In genomic region chr7:112297681-112298080, GRCh38 we compare ENCODE assay signal across 8 cellular contexts.
"Had no signal": no experiment of that assay in that cellular context is flagged by ENCODE, and none has a peak within 500 bp of the region (broad histone marks: within the 10 kb centered on the region; RNA-seq: fewer than 3 reads in every experiment).

No MANE protein-coding gene starts in this region.

- FAIRE-seq: G401.6, GM12878, GM12891, GM12892, GM18507, GM19239 had no signal

- ATAC-seq: GM12878 had no signal

- DNase-seq: GDM1, GF-D8 had no signal

- H3K4me3 ChIP-seq: GM12878 had no signal
